Comparison of ENCODE assay signal across 32 cellular contexts in the genomic region with DNA sequence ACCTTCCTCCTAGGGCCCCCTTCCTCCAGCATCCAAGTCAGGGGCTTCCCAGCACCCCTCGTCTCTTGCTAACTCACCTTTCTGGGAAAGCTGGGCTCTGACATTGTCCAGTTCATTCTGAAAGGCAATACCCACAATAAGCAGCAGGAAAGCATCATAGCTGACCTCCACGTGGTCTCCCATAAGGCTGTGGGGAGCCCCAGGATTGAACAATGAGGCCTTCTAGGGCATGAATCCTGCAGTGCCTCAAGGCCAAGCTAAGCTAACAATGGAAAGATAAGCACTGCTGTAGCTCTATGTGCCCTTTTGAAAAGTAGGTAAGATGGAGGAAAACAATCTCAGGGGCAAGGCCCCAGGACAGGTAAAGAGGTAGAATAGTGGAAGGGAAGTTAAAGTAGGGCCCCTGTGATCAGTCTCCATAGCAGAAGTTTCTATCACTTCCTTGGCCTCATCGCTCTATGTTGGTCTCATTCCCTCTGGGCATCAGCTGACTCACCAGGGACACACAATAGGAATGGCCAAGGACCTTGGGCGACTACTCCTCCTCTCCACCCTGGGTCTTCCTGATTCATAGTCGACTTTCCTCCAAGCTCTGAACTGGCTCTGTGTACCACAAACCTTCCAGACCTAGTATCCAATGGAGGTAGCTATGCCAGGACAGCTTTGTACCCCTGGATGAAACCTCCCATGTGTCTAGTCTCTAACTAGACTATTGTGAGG. TPM values are rescaled to one million over a fixed set of nuclear protein-coding genes. Genes with fewer than 3 reads are reported as not detected.
"Had no signal": no experiment of that assay in that cellular context is flagged by ENCODE, and none has a peak within 500 bp of the region (broad histone marks: within the 10 kb centered on the region; RNA-seq: fewer than 3 reads in every experiment).

No MANE protein-coding gene starts in this region.

- H3K27me3 Mint-ChIP-seq: activated CD4-positive, alpha-beta memory T cell treated with anti-CD3 and anti-CD28 coated beads for 36 hours; activated CD4-positive, alpha-beta T cell treated with anti-CD3 and anti-CD28 coated beads, Interleukin-2, amount 10 ng/mL, durations not matched to agents 7 days and 5 days; central memory CD8-positive, alpha-beta T cell; T-cell had no signal

- H3K4me1 Mint-ChIP-seq: activated CD4-positive, alpha-beta T cell treated with anti-CD3 and anti-CD28 coated beads, Interleukin-2, amount 10 ng/mL, durations not matched to agents 7 days and 5 days; central memory CD8-positive, alpha-beta T cell; T-cell had no signal

- H3K9me3 ChIP-seq: ascending aorta, body of pancreas, MG63 had no signal

- DNase-seq: activated CD4-positive, alpha-beta memory T cell treated with anti-CD3 and anti-CD28 coated beads for 36 hours; activated CD4-positive, alpha-beta T cell treated with anti-CD3 and anti-CD28 coated beads, Interleukin-2, amount 10 ng/mL, durations not matched to agents 7 days and 5 days; activated CD4-positive, CD25-positive, alpha-beta regulatory T cell; activated CD8-positive, alpha-beta memory T cell treated with anti-CD3 and anti-CD28 coated beads for 24 hours; activated gamma-delta T cell treated with Interleukin-2 at 50 U/mL for 16 hours; activated naive CD4-positive, alpha-beta T cell treated with anti-CD3 and anti-CD28 coated beads, Interleukin-2, amount 50 U/mL, for 16 hours; activated T-cell treated with anti-CD3 and anti-CD28 coated beads, Interleukin-2, amount 50 U/mL, for 72 hours; amniotic stem cell; MG63; MV-4-11; NCI-H1092 treated with DMSO at 0.1 percent for 48 hours; NCI-H1417 treated with DMSO at 0.1 percent for 48 hours; NCI-H1694; NCI-H2029; NCI-H2107; NCI-H345; NCI-H510A; NCI-H69; PC-9; RPMI8226; T-cell; T-helper 2 cell; T1000 had no signal

- H3K27me3 ChIP-seq: ascending aorta, body of pancreas, MG63 had no signal

- H3K4me3 Mint-ChIP-seq: activated CD4-positive, alpha-beta memory T cell treated with anti-CD3 and anti-CD28 coated beads for 36 hours; activated CD4-positive, alpha-beta T cell treated with anti-CD3 and anti-CD28 coated beads, Interleukin-2, amount 10 ng/mL, durations not matched to agents 7 days and 5 days; activated T-cell treated with anti-CD3 and anti-CD28 coated beads, Interleukin-2, amount 50 U/mL, for 72 hours; central memory CD8-positive, alpha-beta T cell; T-cell had no signal

- H3K36me3 ChIP-seq: ascending aorta, MG63 had no signal

- H3K4me2 ChIP-seq: KMS-11, PC-9 had no signal

- H3K27ac ChIP-seq: ascending aorta, body of pancreas, KMS-11, PC-9, SK-N-MC, VCaP had no signal

- ATAC-seq: activated T-cell treated with anti-CD3 and anti-CD28 coated beads, Interleukin-2, amount 50 U/mL, for 72 hours; Right ventricle myocardium inferior; T-cell had no signal

- H3K9me3 Mint-ChIP-seq: activated CD4-positive, alpha-beta memory T cell treated with anti-CD3 and anti-CD28 coated beads for 36 hours; activated CD4-positive, alpha-beta T cell treated with anti-CD3 and anti-CD28 coated beads, Interleukin-2, amount 10 ng/mL, durations not matched to agents 7 days and 5 days; activated T-cell treated with anti-CD3 and anti-CD28 coated beads, Interleukin-2, amount 50 U/mL, for 72 hours; activated T-helper 2 cell treated with anti-CD3 and anti-CD28 coated beads, Interferon-gamma antibody, Interleukin-2, Interleukin-4, amounts not matched to agents 10 μg/mL and 5 μg/mL and 100 μg/mL, durations not matched to agents 14 hours and 24 hours and 36 hours; central memory CD8-positive, alpha-beta T cell; T-cell had no signal

- H2AFZ ChIP-seq: PC-9 had no signal

- H3K27ac Mint-ChIP-seq: activated CD4-positive, alpha-beta memory T cell treated with anti-CD3 and anti-CD28 coated beads for 36 hours; activated CD4-positive, alpha-beta T cell treated with anti-CD3 and anti-CD28 coated beads, Interleukin-2, amount 10 ng/mL, durations not matched to agents 7 days and 5 days; activated T-cell treated with anti-CD3 and anti-CD28 coated beads, Interleukin-2, amount 50 U/mL, for 72 hours; activated T-helper 2 cell treated with anti-CD3 and anti-CD28 coated beads, Interferon-gamma antibody, Interleukin-2, Interleukin-4, amounts not matched to agents 10 μg/mL and 5 μg/mL and 100 μg/mL, durations not matched to agents 14 hours and 24 hours and 36 hours; T-cell had no signal

- H3K9ac ChIP-seq: KMS-11 had no signal

- H3K4me3 ChIP-seq: ascending aorta, body of pancreas, MG63, PC-9, SK-N-MC had no signal

- FAIRE-seq: TTC549 had no signal

RNA-seq across cellular contexts. Expression of gene TRAIP, which starts 11.7 kb away (rescaled TPM):
- total RNA-seq: ascending aorta had no signal

RNA-seq across cellular contexts. Expression of gene CAMKV, which starts 25.1 kb away (rescaled TPM):
- total RNA-seq: activated CD4-positive, alpha-beta T cell treated with anti-CD3 and anti-CD28 coated beads, Interleukin-2, amount 10 ng/mL, durations not matched to agents 7 days and 5 days; ascending aorta; body of pancreas; PC-9; Right ventricle myocardium inferior had no signal

RNA-seq across cellular contexts. Expression of gene INKA1, which starts 41.6 kb away (rescaled TPM):
- total RNA-seq: ascending aorta, PC-9 had no signal

RNA-seq across cellular contexts. Expression of gene CDHR4, which starts 45.0 kb away (rescaled TPM):
- total RNA-seq: activated T-helper 2 cell treated with anti-CD3 and anti-CD28 coated beads, Interferon-gamma antibody, Interleukin-2, Interleukin-4, amounts not matched to agents 10 μg/mL and 5 μg/mL and 100 μg/mL, durations not matched to agents 14 hours and 24 hours and 36 hours; ascending aorta; Right ventricle myocardium inferior had no signal
